18 cellular contexts compared by ENCODE assay signal in genomic region chr1:95012389-95012788, GRCh38.
DNase-seq lines count a peak whose midpoint lies in the region; ATAC-seq and TF ChIP-seq lines count a peak whose summit lies in the region.
"Had no signal": no experiment of that assay in that cellular context is flagged by ENCODE, and none has a peak within 500 bp of the region (broad histone marks: within the 10 kb centered on the region; RNA-seq: fewer than 3 reads in every experiment).

No MANE protein-coding gene starts in this region.

- H3K9ac ChIP-seq in SK-N-SH = no peak overlapping the region

- no peaks in the 10 kb centered on the region for H3K9me2 ChIP-seq in SK-N-SH

- no peak for ATAC-seq in SK-N-SH treated with all-trans-retinoic acid at 6 μM for 48 hours
- no peak for ATAC-seq in HG03442 (IDR thresholded peaks at IDR 0.05; ENCODE audit: unreplicated experiment)
- ATAC-seq: HepG2; stimulated activated effector memory CD8-positive, alpha-beta T cell treated with anti-CD3 and anti-CD28 coated beads, Interleukin-12 subunit alpha, Interleukin-12 subunit beta, amount 100 ng/mL, for 72 hours had no signal

- H3K4me3 ChIP-seq in SK-N-SH (ENCODE audit: low read depth in 2 of 2, low read length in 1 of 2) = no peak overlapping the region
- H3K4me3 ChIP-seq in fibroblast of pulmonary artery (replicated peaks; ENCODE audit: low read depth, low read length) = no peak overlapping the region
- no peak overlapping the region for H3K4me3 ChIP-seq in uterus
- H3K4me3 ChIP-seq: esophagus squamous epithelium, left lung, upper lobe of left lung had no signal

- intact Hi-C loops in uterus (cut with DNase I; ENCODE audit: low total_unique reads) = no loop called here

- H3K27me3 ChIP-seq in SK-N-SH (ENCODE audit: insufficient read depth) = no peaks in the 10 kb centered on the region
- no peaks in the 10 kb centered on the region for H3K27me3 ChIP-seq in uterus
- H3K27me3 ChIP-seq: esophagus squamous epithelium, left lung, upper lobe of left lung had no signal

- H3K4me2 ChIP-seq in SK-N-SH = no peak overlapping the region

- CTCF ChIA-PET in SK-N-SH (lab: Yijun Ruan, JAX) (interaction anchor here (0.8 to 2.1 kb wide), 2 partner anchors 157 to 221 kb away, joined by 3 to 5 read pairs; partner anchors contain the start of gene RWDD3), RWPE1 (lab: Yijun Ruan, JAX) (no interaction called here)

- H3F3A ChIP-seq in SK-N-SH (replicated peaks; ENCODE audit: insufficient read depth) = no peaks in the 10 kb centered on the region

- TF ChIP-seq RAD21 in SK-N-SH (IDR thresholded peaks at IDR 0.05; ENCODE audit: low read length) = no peak

- H3K36me3 ChIP-seq in SK-N-SH (replicated peaks in 1 of 2; ENCODE audit: control insufficient read depth in 1 of 2, insufficient read depth in 2 of 2, low read length in 1 of 2) (no peaks in the 10 kb centered on the region), uterus (no peaks in the 10 kb centered on the region)
- H3K36me3 ChIP-seq: esophagus squamous epithelium, left lung, upper lobe of left lung had no signal

- H3K27ac ChIP-seq in SK-N-SH (ENCODE audit: low read depth in 2 of 2, low read length in 1 of 2) (no peak overlapping the region), uterus (peak overlapping the region; percentile 65 to 83), RWPE1 (no peak overlapping the region)
- H3K27ac ChIP-seq: 22Rv1 had no signal

- H3K9me3 ChIP-seq in SK-N-SH (no peaks in the 10 kb centered on the region), uterus (no peaks in the 10 kb centered on the region)
- H3K9me3 ChIP-seq: esophagus squamous epithelium, left lung, upper lobe of left lung had no signal

- DNase-seq in SK-N-SH = no peak
- DNase-seq in RKO (ENCODE audit: low spot score) = peak; percentile 10
- peak; percentile 80 for DNase-seq in fibroblast of pulmonary artery (ENCODE audit: low read depth)
- DNase-seq in uterus = no peak
- DNase-seq in stimulated activated CD4-positive, alpha-beta T cell treated with anti-CD3 and anti-CD28 coated beads, Interleukin-4, amount 100 ng/mL, for 4 hours = no peak
- no peak for DNase-seq in RWPE1 (ENCODE audit: low spot score)
- DNase-seq: activated naive CD4-positive, alpha-beta T cell treated with anti-CD3 and anti-CD28 coated beads for 36 hours; activated T-cell treated with anti-CD3 and anti-CD28 coated beads for 4 hours; esophagus squamous epithelium; left lung; MM.1S; NCI-H2081; upper lobe of left lung had no signal

- POLR2A ChIA-PET in SK-N-SH (lab: Yijun Ruan, JAX) (no interaction called here), RWPE1 (lab: Yijun Ruan, JAX; ENCODE audit: low non-redundant PET) (no interaction called here)

- H3K4me1 ChIP-seq in SK-N-SH (ENCODE audit: control insufficient read depth in 1 of 2, insufficient read depth in 2 of 2, low read depth in 1 of 2, low read length in 1 of 2) (peaks cover under 1 to 5% of the 10 kb centered on the region in 2 experiments; a peak in 3 of 4 replicates), uterus (peaks cover 0 to 20% of the 10 kb centered on the region in 2 donors)

- H4K20me1 ChIP-seq in SK-N-SH (ENCODE audit: insufficient read depth) = no peaks in the 10 kb centered on the region

- H3K79me2 ChIP-seq in SK-N-SH (ENCODE audit: insufficient read depth) = no peaks in the 10 kb centered on the region

- TF ChIP-seq CTCF in SK-N-SH (IDR thresholded peaks at IDR 0.05) (no peak), fibroblast of pulmonary artery (IDR thresholded peaks at IDR 0.05; ENCODE audit: low read length, missing control alignments) (no peak), uterus (IDR thresholded peaks at IDR 0.05) (no peak), RWPE1 (conservative IDR thresholded peaks at IDR 0.05; ENCODE audit: low read depth) (no peak)

- H2AFZ ChIP-seq in SK-N-SH (ENCODE audit: low read depth) = no peak overlapping the region

- no peak for TF ChIP-seq POLR2A in uterus (IDR thresholded peaks at IDR 0.05)

- TF ChIP-seq EP300 in SK-N-SH (IDR thresholded peaks at IDR 0.05; ENCODE audit: borderline replicate concordance in 1 of 2, low read depth in 1 of 2, low read length in 1 of 2) = no peak

- WGBS in SK-N-SH (ENCODE audit: low lambda C conversion rate) = 85% methylated on average over 3 of the region's 3 CpGs

TF ChIP-seq in SK-N-SH, 30 proteins besides CTCF, POLR2A, EP300 and RAD21:
- TF ChIP-seq NFIC (IDR thresholded peaks at IDR 0.05; ENCODE audit: borderline replicate concordance) (peak; percentile 16; the same call in 1 of the 2 replicates), TCF12 (IDR thresholded peaks at IDR 0.05) (peak; percentile 73), MXI1 (IDR thresholded peaks at IDR 0.05; ENCODE audit: low read depth, low read length) (no peak), FOSL2 (IDR thresholded peaks at IDR 0.05; ENCODE audit: borderline replicate concordance, low read depth) (peak; percentile 6; the same call in 1 of the 2 replicates)
TF ChIP-seq in SK-N-SH: peak in this region for 3.

TF ChIP-seq in SK-N-SH treated with all-trans-retinoic acid at 6 μM for 48 hours, 23 proteins besides CTCF, POLR2A, EP300 and RAD21:
- TF ChIP-seq TSHZ2 (CRISPR knock-in tag; IDR thresholded peaks at IDR 0.05) = no peak
- TF ChIP-seq CSRNP3 (CRISPR knock-in tag; IDR thresholded peaks at IDR 0.05) = no peak
- no peak for TF ChIP-seq ARNTL (CRISPR knock-in tag; IDR thresholded peaks at IDR 0.05; ENCODE audit: borderline replicate concordance, low read depth)
- no peak for TF ChIP-seq ZFP30 (CRISPR knock-in tag; IDR thresholded peaks at IDR 0.05)
- no peak for TF ChIP-seq RARB (CRISPR knock-in tag; IDR thresholded peaks at IDR 0.05)
- no peak for TF ChIP-seq ISL1 (CRISPR knock-in tag; IDR thresholded peaks at IDR 0.05)
- TF ChIP-seq SNAI2 (CRISPR knock-in tag; IDR thresholded peaks at IDR 0.05) = no peak
- TF ChIP-seq ZC3H10 (CRISPR knock-in tag; IDR thresholded peaks at IDR 0.05) = no peak
- TF ChIP-seq ZNF8 (CRISPR knock-in tag; IDR thresholded peaks at IDR 0.05) = no peak
- no peak for TF ChIP-seq PPARA (CRISPR knock-in tag; IDR thresholded peaks at IDR 0.05; ENCODE audit: borderline replicate concordance)
- TF ChIP-seq ZNF565 (CRISPR knock-in tag; conservative IDR thresholded peaks at IDR 0.05; ENCODE audit: low read depth) = no peak
- TF ChIP-seq TOX (CRISPR knock-in tag; IDR thresholded peaks at IDR 0.05; ENCODE audit: borderline replicate concordance) = no peak
- TF ChIP-seq ESRRG (CRISPR knock-in tag; IDR thresholded peaks at IDR 0.05) = no peak
- TF ChIP-seq GLIS3 (CRISPR knock-in tag; IDR thresholded peaks at IDR 0.05) = no peak
- TF ChIP-seq CSDC2 (CRISPR knock-in tag; IDR thresholded peaks at IDR 0.05) = no peak
- no peak for TF ChIP-seq PATZ1 (CRISPR knock-in tag; IDR thresholded peaks at IDR 0.05; ENCODE audit: borderline replicate concordance)
- no peak for TF ChIP-seq TCF4 (CRISPR knock-in tag; IDR thresholded peaks at IDR 0.05; ENCODE audit: borderline replicate concordance)
- no peak for TF ChIP-seq OSR1 (CRISPR knock-in tag; IDR thresholded peaks at IDR 0.05)

Comparison
In these comparisons a context has a peak if more than half of its experiments do, and no peak if none do; other contexts are left out.
1. DNase-seq: peak in RKO (single experiment) and fibroblast of pulmonary artery (single experiment); none in SK-N-SH (single experiment), uterus (0 of 2), stimulated activated CD4-positive, alpha-beta T cell treated with anti-CD3 and anti-CD28 coated beads, Interleukin-4, amount 100 ng/mL, for 4 hours (0 of 2) and RWPE1 (single experiment).
2. H3K27ac ChIP-seq: peak in uterus (2 of 2); none in SK-N-SH (0 of 2) and RWPE1 (single experiment).